Comparison of ENCODE assay signal across 8 cellular contexts in the genomic region with DNA sequence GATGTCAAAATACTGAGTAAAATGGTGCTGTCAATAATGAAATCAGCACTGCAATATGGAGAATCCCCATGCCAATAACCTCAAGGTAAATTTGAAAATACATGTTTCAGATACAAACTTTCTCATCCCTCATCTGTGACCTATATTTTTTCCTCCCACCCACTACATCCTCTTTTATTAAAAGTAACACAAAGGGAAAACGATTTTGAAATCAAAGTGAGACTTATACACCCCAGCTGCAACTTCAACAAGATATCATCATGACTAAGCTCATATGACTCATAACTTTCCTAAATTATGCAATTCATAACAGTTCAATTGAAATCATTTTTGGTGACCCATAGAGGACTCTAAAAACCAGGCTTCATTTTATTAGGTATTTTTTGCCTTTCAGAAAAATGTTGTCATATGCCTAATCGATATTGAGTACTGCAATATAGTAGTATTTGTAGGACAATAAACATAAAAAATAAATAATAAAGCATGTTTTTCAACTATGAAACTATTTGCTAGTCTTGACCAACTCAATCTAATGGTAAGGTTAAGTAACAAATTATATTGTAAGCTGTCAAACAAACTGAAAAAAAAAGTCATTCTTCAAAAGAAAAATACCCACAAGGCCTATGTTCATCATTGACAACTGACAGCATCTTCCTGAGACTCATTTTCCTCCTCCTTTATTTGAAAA. TPM values are rescaled to one million over a fixed set of nuclear protein-coding genes. Genes with fewer than 3 reads are reported as not detected.
DNase-seq lines count a peak whose midpoint lies in the region; ATAC-seq and TF ChIP-seq lines count a peak whose summit lies in the region.

No MANE protein-coding gene starts in this region.

- H3K79me2 ChIP-seq in neural progenitor cell (ENCODE audit: low read depth): peaks cover 88% of the 10 kb centered on the region

- H3K4me1 ChIP-seq in neural progenitor cell: peaks cover 14% of the 10 kb centered on the region

- H3K27me3 Mint-ChIP-seq in MCF 10A (ENCODE audit: insufficient read depth, unreplicated experiment) (no peaks in the 10 kb centered on the region), neural progenitor cell (ENCODE audit: insufficient read depth, low read depth) (no peaks in the 10 kb centered on the region)

- H3K4me3 Mint-ChIP-seq in MCF 10A (ENCODE audit: unreplicated experiment) (peak overlapping the region; percentile 51), neural progenitor cell (peak overlapping the region; percentile 23)

- H3K36me3 Mint-ChIP-seq in MCF 10A (ENCODE audit: insufficient read depth, unreplicated experiment) (peaks cover 18% of the 10 kb centered on the region), neural progenitor cell (peaks cover 7% of the 10 kb centered on the region)

- CTCF ChIA-PET in MCF 10A (lab: Yijun Ruan, JAX): interaction anchor here (0.6 to 1.3 kb wide), 2 partner anchors 217 to 248 kb away, joined by 3 read pairs; no protein-coding TSS in a partner anchor

- TF ChIP-seq CTCF in MCF 10A (IDR thresholded peaks at IDR 0.05; ENCODE audit: unreplicated experiment): no peak
- no peak for TF ChIP-seq CTCF in neural progenitor cell (IDR thresholded peaks at IDR 0.05)

- ATAC-seq in GM18519 (IDR thresholded peaks at IDR 0.05; ENCODE audit: low FRiP score, unreplicated experiment): no peak
- ATAC-seq in GM21528 (IDR thresholded peaks at IDR 0.05; ENCODE audit: low FRiP score, unreplicated experiment): no peak

- no peak overlapping the region for H3K27ac ChIP-seq in neural progenitor cell

- no peaks in the 10 kb centered on the region for H3K36me3 ChIP-seq in neural progenitor cell

- intact Hi-C loops in MCF 10A (cut with micrococcal nuclease): loop anchor here (5.0 to 10.0 kb wide), 3 partner anchors 75 to 492 kb away; a partner anchor contains a TSS

- no peak overlapping the region for H3K9ac ChIP-seq in neural progenitor cell

- peak overlapping the region; percentile 85 for H3K27ac Mint-ChIP-seq in MCF 10A (ENCODE audit: low read depth, unreplicated experiment)
- H3K27ac Mint-ChIP-seq in neural progenitor cell: no peak overlapping the region

- H3K4me2 ChIP-seq in neural progenitor cell: no peak overlapping the region

- POLR2A ChIA-PET in MCF 10A (lab: Yijun Ruan, JAX): interaction anchor here (0.6 to 6.7 kb wide), 6 partner anchors 12 to 294 kb away, joined by 3 to 118 read pairs (median 4); a partner anchor contains a TSS

- H4K20me1 ChIP-seq in neural progenitor cell (ENCODE audit: low read depth): peaks cover 60% of the 10 kb centered on the region

- H3K9me3 Mint-ChIP-seq in MCF 10A (ENCODE audit: unreplicated experiment) (no peaks in the 10 kb centered on the region), neural progenitor cell (no peaks in the 10 kb centered on the region)

- H2AFZ ChIP-seq in neural progenitor cell (replicated peaks): no peak overlapping the region

- no peaks in the 10 kb centered on the region for H3K9me3 ChIP-seq in neural progenitor cell (ENCODE audit: low read depth)

- DNase-seq in EL: peak; percentile 75
- DNase-seq in NCI-H226: peak; percentile 81
- DNase-seq in MCF 10A (ENCODE audit: unreplicated experiment): peak; percentile 87
- DNase-seq in neural progenitor cell (ENCODE audit: low spot score): no peak
- no peak for DNase-seq in anterior cingulate cortex (lab: John Stamatoyannopoulos, UW)
- no peak for DNase-seq in SHP77 (lab: John Stamatoyannopoulos, UW)

- H3K27me3 ChIP-seq in neural progenitor cell: no peaks in the 10 kb centered on the region

- no TSS peak for BruUV-seq in MCF 10A (replicated peaks; lab: Mats Ljungman, UMichigan)

- H3F3A ChIP-seq in neural progenitor cell (ENCODE audit: low read depth): peaks cover 34% of the 10 kb centered on the region

- no peak overlapping the region for H3K4me3 ChIP-seq in neural progenitor cell

- H3K4me1 Mint-ChIP-seq in MCF 10A (ENCODE audit: insufficient read depth, unreplicated experiment) (peaks cover 33% of the 10 kb centered on the region), neural progenitor cell (peaks cover 45% of the 10 kb centered on the region)

RNA-seq across cellular contexts. Expression of a gene that starts 3.0 kb away (rescaled TPM):
- total RNA-seq in MCF 10A (2022) (44.3 and 47.3 TPM in 2 replicates), neural progenitor cell (ENCODE audit: low replicate concordance) (49.7 and 72.1 TPM in 2 replicates)

Comparison
In these comparisons a context has a peak if more than half of its experiments do, and no peak if none do; other contexts are left out.
1. DNase-seq: peak in EL (single experiment), NCI-H226 (single experiment) and MCF 10A (single experiment); none in neural progenitor cell (single experiment), anterior cingulate cortex (0 of 58) and SHP77 (0 of 2).